In the genomic region with DNA sequence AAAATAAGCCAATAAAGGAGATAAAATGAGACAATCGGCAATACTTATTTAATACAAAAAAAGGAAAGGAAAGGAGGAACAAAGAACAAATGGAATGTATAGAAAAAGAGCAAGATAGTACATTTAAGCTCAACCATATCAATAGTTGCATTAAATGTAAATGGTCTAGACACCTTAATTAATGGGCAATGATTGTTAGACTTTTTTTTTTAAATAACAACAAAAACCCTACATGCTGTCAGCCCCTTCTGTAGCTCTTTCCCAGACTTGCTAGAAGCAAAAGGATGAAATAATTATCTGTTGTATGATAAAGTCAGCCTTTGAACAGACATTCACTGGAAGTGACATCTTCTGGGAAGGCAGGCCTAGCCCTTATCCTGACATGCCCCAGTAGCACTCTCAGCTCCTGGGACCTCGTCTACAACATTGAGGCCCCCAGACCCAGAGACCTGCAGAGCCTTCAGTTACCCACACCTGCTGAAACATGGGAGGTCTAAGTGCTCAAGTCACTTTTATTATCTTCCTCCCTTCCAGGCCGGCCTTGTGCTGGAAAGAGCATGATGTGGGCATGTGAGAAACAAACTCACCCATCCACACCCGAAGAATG, we compare ENCODE assay signal across 1 cellular context.
TF ChIP-seq lines count a peak whose summit lies in the region.

No MANE protein-coding gene starts in this region.

TF ChIP-seq in WTC11, 78 proteins besides CTCF, POLR2A, EP300 and RAD21 (continued from another document):
- TF ChIP-seq, protein P1, sequence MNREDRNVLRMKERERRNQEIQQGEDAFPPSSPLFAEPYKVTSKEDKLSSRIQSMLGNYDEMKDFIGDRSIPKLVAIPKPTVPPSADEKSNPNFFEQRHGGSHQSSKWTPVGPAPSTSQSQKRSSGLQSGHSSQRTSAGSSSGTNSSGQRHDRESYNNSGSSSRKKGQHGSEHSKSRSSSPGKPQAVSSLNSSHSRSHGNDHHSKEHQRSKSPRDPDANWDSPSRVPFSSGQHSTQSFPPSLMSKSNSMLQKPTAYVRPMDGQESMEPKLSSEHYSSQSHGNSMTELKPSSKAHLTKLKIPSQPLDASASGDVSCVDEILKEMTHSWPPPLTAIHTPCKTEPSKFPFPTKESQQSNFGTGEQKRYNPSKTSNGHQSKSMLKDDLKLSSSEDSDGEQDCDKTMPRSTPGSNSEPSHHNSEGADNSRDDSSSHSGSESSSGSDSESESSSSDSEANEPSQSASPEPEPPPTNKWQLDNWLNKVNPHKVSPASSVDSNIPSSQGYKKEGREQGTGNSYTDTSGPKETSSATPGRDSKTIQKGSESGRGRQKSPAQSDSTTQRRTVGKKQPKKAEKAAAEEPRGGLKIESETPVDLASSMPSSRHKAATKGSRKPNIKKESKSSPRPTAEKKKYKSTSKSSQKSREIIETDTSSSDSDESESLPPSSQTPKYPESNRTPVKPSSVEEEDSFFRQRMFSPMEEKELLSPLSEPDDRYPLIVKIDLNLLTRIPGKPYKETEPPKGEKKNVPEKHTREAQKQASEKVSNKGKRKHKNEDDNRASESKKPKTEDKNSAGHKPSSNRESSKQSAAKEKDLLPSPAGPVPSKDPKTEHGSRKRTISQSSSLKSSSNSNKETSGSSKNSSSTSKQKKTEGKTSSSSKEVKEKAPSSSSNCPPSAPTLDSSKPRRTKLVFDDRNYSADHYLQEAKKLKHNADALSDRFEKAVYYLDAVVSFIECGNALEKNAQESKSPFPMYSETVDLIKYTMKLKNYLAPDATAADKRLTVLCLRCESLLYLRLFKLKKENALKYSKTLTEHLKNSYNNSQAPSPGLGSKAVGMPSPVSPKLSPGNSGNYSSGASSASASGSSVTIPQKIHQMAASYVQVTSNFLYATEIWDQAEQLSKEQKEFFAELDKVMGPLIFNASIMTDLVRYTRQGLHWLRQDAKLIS (CRISPR knock-in tag; IDR thresholded peaks at IDR 0.05; ENCODE audit: borderline replicate concordance) = no peak
- TF ChIP-seq ATF1 (CRISPR knock-in tag; IDR thresholded peaks at IDR 0.05) (no peak), SOX15 (CRISPR knock-in tag; IDR thresholded peaks at IDR 0.05) (no peak), GABPB1 (CRISPR knock-in tag; IDR thresholded peaks at IDR 0.05) (no peak), MXD4 (CRISPR knock-in tag; IDR thresholded peaks at IDR 0.05; ENCODE audit: borderline replicate concordance) (no peak), FOXP1 (CRISPR knock-in tag; IDR thresholded peaks at IDR 0.05; ENCODE audit: borderline replicate concordance) (no peak)
- TF ChIP-seq, protein P2, sequence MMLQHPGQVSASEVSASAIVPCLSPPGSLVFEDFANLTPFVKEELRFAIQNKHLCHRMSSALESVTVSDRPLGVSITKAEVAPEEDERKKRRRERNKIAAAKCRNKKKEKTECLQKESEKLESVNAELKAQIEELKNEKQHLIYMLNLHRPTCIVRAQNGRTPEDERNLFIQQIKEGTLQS (CRISPR knock-in tag; conservative IDR thresholded peaks at IDR 0.05) = no peak
